In genomic region chrX:70444326-70445196, GRCh38 we compare ENCODE assay signal across 8 cellular contexts. TPM values are rescaled to one million over a fixed set of nuclear protein-coding genes. Genes with fewer than 3 reads are reported as not detected.
A peak's percentile ranks its signal among the peaks of the same experiment; 100 is the strongest.
DNase-seq lines count a peak whose midpoint lies in the region; ATAC-seq and TF ChIP-seq lines count a peak whose summit lies in the region.

DLG3 (plus strand) TSS chrX:70444835; CDS start chrX:70445202, 367 bp downstream.

- H3K4me3 ChIP-seq in PC-3 (ENCODE audit: low read length): no peak within 1 kb of the TSS
- peak within 1 kb of the TSS; percentile 67 for H3K4me3 ChIP-seq in coronary artery

- H3K9me2 ChIP-seq in PC-3 (replicated peaks; ENCODE audit: low read length): no peaks in the 10 kb centered on the region

- TF ChIP-seq CTCF in PC-3 (conservative IDR thresholded peaks at IDR 0.05; ENCODE audit: low read depth, low read length): no peak
- no peak for TF ChIP-seq CTCF in coronary artery (IDR thresholded peaks at IDR 0.05)
- TF ChIP-seq CTCF in omental fat pad (IDR thresholded peaks at IDR 0.05): no peak

- ATAC-seq in PC-3 (peak; percentile 77), HG03439 (IDR thresholded peaks at IDR 0.05; ENCODE audit: unreplicated experiment) (no peak), omental fat pad (ENCODE audit: low FRiP score) (no peak)

- no peaks in the 10 kb centered on the region for H3K4me1 ChIP-seq in PC-3 (ENCODE audit: insufficient read depth, low read length)

- POLR2A ChIA-PET in PC-3 (lab: Charles Lee; ENCODE audit: unreplicated experiment): no interaction called here

- H4K20me1 ChIP-seq in PC-3 (ENCODE audit: low read length): no peaks in the 10 kb centered on the region

- no peak within 1 kb of the TSS for H3K9ac ChIP-seq in PC-3 (ENCODE audit: low read length)

- no peaks in the 10 kb centered on the region for H3K9me3 ChIP-seq in PC-3 (ENCODE audit: low read length)

- no peak within 1 kb of the TSS for H3K27ac ChIP-seq in PC-3 (ENCODE audit: low read length)
- no peak within 1 kb of the TSS for H3K27ac ChIP-seq in coronary artery

- CTCF ChIA-PET in PC-3 (lab: Charles Lee): no interaction called here

- no peaks in the 10 kb centered on the region for H3K79me2 ChIP-seq in PC-3 (ENCODE audit: low read length)

- H3K36me3 ChIP-seq in PC-3 (ENCODE audit: low read depth, low read length): no peaks in the 10 kb centered on the region

- peak within 1 kb of the TSS; percentile 28; the same call in 1 of the 2 replicates for H3K4me2 ChIP-seq in PC-3 (ENCODE audit: low read length)

- intact Hi-C loops in PC-3 (cut with micrococcal nuclease): no loop called here

- H2AFZ ChIP-seq in PC-3 (ENCODE audit: low read length): no peak within 1 kb of the TSS

- no TSS peak for BruUV-seq in PC-3 (replicated peaks; lab: Mats Ljungman, UMichigan)

- H3K27me3 ChIP-seq in PC-3 (ENCODE audit: low read length): peaks cover 26% of the 10 kb centered on the region

- H3F3A ChIP-seq in PC-3 (ENCODE audit: low read length, unreplicated experiment): no peaks in the 10 kb centered on the region

- DNase-seq in stimulated activated CD4-positive, alpha-beta T cell treated with anti-CD3 and anti-CD28 coated beads, Interleukin-1b, Interleukin-23, amount 100 ng/mL, for 48 hours: peak; percentile 17
- no peak for DNase-seq in stimulated activated CD4-positive, alpha-beta T cell treated with anti-CD3 and anti-CD28 coated beads, Interleukin-4, amount 100 ng/mL, for 24 hours
- DNase-seq in PC-3 (peak; percentile 30), coronary artery (ENCODE audit: low spot score) (no peak), medulla oblongata (ENCODE audit: extremely low spot score) (peak; percentile 49), ureter (ENCODE audit: low spot score) (no peak), omental fat pad (ENCODE audit: low spot score) (no peak)

RNA-seq across cellular contexts. Expression of gene DLG3, which starts in this region (rescaled TPM):
- 26.4 and 32.7 TPM in 2 replicates for total RNA-seq in PC-3 (2014; rRNA removed)
- 34.2 TPM for total RNA-seq in ureter
- total RNA-seq in omental fat pad: 1 to 10 TPM; 3.7 to 7.8 (median 5.3) TPM

Comparison
In these comparisons a context has a peak if more than half of its experiments do, and no peak if none do; other contexts are left out.
1. DNase-seq: peak in stimulated activated CD4-positive, alpha-beta T cell treated with anti-CD3 and anti-CD28 coated beads, Interleukin-1b, Interleukin-23, amount 100 ng/mL, for 48 hours (single experiment), PC-3 (single experiment) and medulla oblongata (single experiment); none in stimulated activated CD4-positive, alpha-beta T cell treated with anti-CD3 and anti-CD28 coated beads, Interleukin-4, amount 100 ng/mL, for 24 hours (single experiment), coronary artery (single experiment), ureter (single experiment) and omental fat pad (single experiment).